23 cellular contexts compared by ENCODE assay signal in the genomic region with DNA sequence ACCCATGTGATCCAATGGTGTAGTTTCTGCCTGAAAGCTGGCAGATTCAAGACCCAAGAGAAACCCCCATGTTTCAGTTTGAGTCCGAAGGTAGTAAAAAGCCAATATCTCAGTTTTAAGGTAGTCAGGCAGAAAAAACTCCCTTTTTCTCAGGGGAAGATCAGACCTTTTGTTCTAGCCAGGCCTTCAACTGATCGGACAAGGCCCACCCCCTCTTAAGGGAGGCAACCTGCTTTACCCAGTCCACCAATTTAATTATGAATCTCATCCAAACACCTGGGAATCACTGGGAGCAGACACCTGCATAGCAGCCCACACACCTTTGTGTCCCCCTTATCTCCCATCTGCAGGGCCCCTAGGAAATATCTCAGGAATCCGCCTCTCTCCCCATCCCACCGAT.
"Had no signal": no experiment of that assay in that cellular context is flagged by ENCODE, and none has a peak within 500 bp of the region (broad histone marks: within the 10 kb centered on the region; RNA-seq: fewer than 3 reads in every experiment).

No MANE protein-coding gene starts in this region.

- H3K4me1 Mint-ChIP-seq: mesothelial cell of epicardium; naive B cell; stimulated activated effector memory CD8-positive, alpha-beta T cell treated with anti-CD3 and anti-CD28 coated beads, Interleukin-12 subunit alpha, Interleukin-12 subunit beta, amount 100 ng/mL, for 72 hours; stimulated activated naive CD8-positive, alpha-beta T cell treated with anti-CD3 and anti-CD28 coated beads, Interleukin-15, amount 100 ng/mL, for 72 hours had no signal

- H3K27ac Mint-ChIP-seq: mesothelial cell of epicardium; naive B cell; natural killer cell treated with Interleukin-12 subunit alpha and Interleukin-12 subunit beta and Interleukin-15 and Interleukin-18, amount 100 ng/mL, for 72 hours; stimulated activated effector memory CD8-positive, alpha-beta T cell treated with anti-CD3 and anti-CD28 coated beads, Interleukin-12 subunit alpha, Interleukin-12 subunit beta, amount 100 ng/mL, for 72 hours; stimulated activated naive CD8-positive, alpha-beta T cell treated with anti-CD3 and anti-CD28 coated beads, Interleukin-15, amount 100 ng/mL, for 72 hours had no signal

- H3K4me3 Mint-ChIP-seq: mesothelial cell of epicardium; naive B cell; natural killer cell treated with Interleukin-12 subunit alpha and Interleukin-12 subunit beta and Interleukin-15 and Interleukin-18, amount 100 ng/mL, for 72 hours; stimulated activated effector memory CD8-positive, alpha-beta T cell treated with anti-CD3 and anti-CD28 coated beads, Interleukin-12 subunit alpha, Interleukin-12 subunit beta, amount 100 ng/mL, for 72 hours; stimulated activated naive CD8-positive, alpha-beta T cell treated with anti-CD3 and anti-CD28 coated beads, Interleukin-15, amount 100 ng/mL, for 72 hours had no signal

- H3K36me3 Mint-ChIP-seq: mesothelial cell of epicardium; stimulated activated effector memory CD8-positive, alpha-beta T cell treated with anti-CD3 and anti-CD28 coated beads, Interleukin-12 subunit alpha, Interleukin-12 subunit beta, amount 100 ng/mL, for 72 hours had no signal

- H2AFZ ChIP-seq: hepatocyte had no signal

- H3K27me3 ChIP-seq: hepatocyte, pancreas, sigmoid colon, spleen, tibial nerve, upper lobe of left lung had no signal

- DNase-seq: left ventricle myocardium inferior; mesendoderm; naive B cell; pancreas; posterior cingulate gyrus; retina; right cardiac atrium; sigmoid colon; small intestine; spleen; stimulated activated CD4-positive, alpha-beta T cell treated with anti-CD3 and anti-CD28 coated beads, Interleukin-4, amount 100 ng/mL, for 24 hours; stimulated activated naive CD4-positive, alpha-beta T cell; stimulated activated naive CD8-positive, alpha-beta T cell treated with anti-CD3 and anti-CD28 coated beads, Interleukin-15, amount 100 ng/mL, for 72 hours; substantia nigra; upper lobe of left lung had no signal

- H3K4me3 ChIP-seq: hepatocyte, left ventricle myocardium inferior, lung, pancreas, prostate gland, sigmoid colon, spleen, tibial nerve, upper lobe of left lung had no signal

- H3K27me3 Mint-ChIP-seq: naive B cell had no signal

- ATAC-seq: natural killer cell treated with Interleukin-12 subunit alpha and Interleukin-12 subunit beta and Interleukin-15 and Interleukin-18, amount 100 ng/mL, for 72 hours; pancreas; right cardiac atrium; stimulated activated effector memory CD8-positive, alpha-beta T cell treated with anti-CD3 and anti-CD28 coated beads, Interleukin-12 subunit alpha, Interleukin-12 subunit beta, amount 100 ng/mL, for 72 hours; stimulated activated naive CD8-positive, alpha-beta T cell treated with anti-CD3 and anti-CD28 coated beads, Interleukin-15, amount 100 ng/mL, for 72 hours had no signal

- H3K79me2 ChIP-seq: hepatocyte had no signal

- H3K9me3 ChIP-seq: pancreas, prostate gland, sigmoid colon, upper lobe of left lung had no signal

- FAIRE-seq: pancreas, small intestine, urothelium cell line had no signal

- H3K36me3 ChIP-seq: left ventricle myocardium inferior, pancreas, prostate gland, sigmoid colon, spleen, tibial nerve, upper lobe of left lung had no signal

- H3K27ac ChIP-seq: hepatocyte, left ventricle myocardium inferior, pancreas, prostate gland, sigmoid colon, spleen, tibial nerve, upper lobe of left lung had no signal

- H3K4me1 ChIP-seq: left ventricle myocardium inferior, pancreas, prostate gland, sigmoid colon, spleen, tibial nerve, upper lobe of left lung had no signal

- H3K4me2 ChIP-seq: hepatocyte had no signal
